8 cellular contexts compared by ENCODE assay signal in the genomic region with DNA sequence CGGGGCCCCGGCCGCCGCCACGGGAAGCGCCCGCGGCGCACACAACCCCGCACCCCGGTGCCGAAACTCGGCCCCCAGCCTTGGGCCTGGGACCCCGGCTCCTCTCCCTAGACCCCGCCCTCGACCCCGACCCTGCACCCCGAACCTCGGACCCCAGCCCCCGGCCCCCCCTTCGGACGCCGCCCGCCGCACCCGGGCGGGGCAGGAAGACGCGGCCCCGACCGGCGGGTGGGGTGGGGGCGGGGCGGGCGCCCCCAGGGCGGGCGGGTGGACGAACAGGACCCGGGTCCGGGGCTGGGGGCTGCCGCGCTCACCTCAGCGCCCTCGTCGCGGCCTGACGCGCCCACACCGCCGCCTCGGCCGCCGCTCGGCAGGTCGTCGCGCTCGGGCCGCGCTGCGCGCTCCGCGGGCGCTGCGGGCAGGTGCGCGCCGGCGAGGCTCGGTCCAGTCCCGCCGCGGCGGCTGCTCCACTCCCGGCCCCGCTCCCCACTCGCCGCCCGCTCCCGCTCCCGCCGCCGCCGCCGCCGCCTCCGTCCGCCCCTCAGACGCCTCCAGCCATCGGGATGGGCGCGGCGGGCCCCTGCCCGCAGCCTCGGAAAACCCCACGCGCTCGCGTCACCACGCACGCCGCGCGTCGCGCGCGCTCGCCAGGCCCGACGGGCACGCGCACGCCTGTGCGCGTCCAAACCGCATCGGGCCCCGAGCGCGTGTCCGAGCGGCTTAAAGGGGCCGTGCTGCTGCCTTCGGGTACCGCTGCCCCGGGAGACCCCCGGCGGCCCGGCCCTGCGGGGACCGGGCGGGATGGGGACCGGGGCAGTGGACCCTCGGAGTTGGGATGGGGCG. TPM values are rescaled to one million over a fixed set of nuclear protein-coding genes. Genes with fewer than 3 reads are reported as not detected.
DNase-seq lines count a peak whose midpoint lies in the region; ATAC-seq lines count a peak whose summit lies in the region.

A gene (minus strand): TSS at position 582 of the 843 bp plus-strand sequence. CDS start 65,634 bp downstream, outside the sequence.

- no peak within 1 kb of the TSS for H3K4me3 ChIP-seq in endocrine pancreas (ENCODE audit: control insufficient read depth, insufficient read depth, low read length)

- H3K4me3 Mint-ChIP-seq in activated CD8-positive, alpha-beta memory T cell treated with anti-CD3 and anti-CD28 coated beads, Interleukin-2, amount 10 ng/mL, durations not matched to agents 7 days and 5 days = peak within 1 kb of the TSS; percentile 92

- DNase-seq in CD1c-positive myeloid dendritic cell (ENCODE audit: extremely low spot score) (peak; percentile 95), NOMO-1 treated with DMSO at 0.1 percent for 48 hours (lab: John Stamatoyannopoulos, UW; ENCODE audit: unreplicated experiment) (peak; percentile 60), mesenteric fat pad (ENCODE audit: low spot score) (peak; percentile 96)
- peak; percentile 87 for DNase-seq in activated CD8-positive, alpha-beta memory T cell treated with anti-CD3 and anti-CD28 coated beads, Interleukin-2, amount 10 ng/mL, durations not matched to agents 7 days and 5 days
- DNase-seq in stimulated activated CD8-positive, alpha-beta memory T cell treated with anti-CD3 and anti-CD28 coated beads, Interleukin-12 subunit alpha, Interleukin-12 subunit beta, amount 100 ng/mL, for 4 hours (ENCODE audit: low read depth) = peak; percentile 86

- H3K27ac Mint-ChIP-seq in activated CD8-positive, alpha-beta memory T cell treated with anti-CD3 and anti-CD28 coated beads, Interleukin-2, amount 10 ng/mL, durations not matched to agents 7 days and 5 days = peak within 1 kb of the TSS; percentile 82

- ATAC-seq in GM19397 (IDR thresholded peaks at IDR 0.05; ENCODE audit: unreplicated experiment) = peak; percentile 80
- ATAC-seq in HG03571 (IDR thresholded peaks at IDR 0.05; ENCODE audit: unreplicated experiment) = peak; percentile 60
- peak; percentile 58 for ATAC-seq in activated CD8-positive, alpha-beta memory T cell treated with anti-CD3 and anti-CD28 coated beads, Interleukin-2, amount 10 ng/mL, durations not matched to agents 7 days and 5 days

- H3K9me3 Mint-ChIP-seq in activated CD8-positive, alpha-beta memory T cell treated with anti-CD3 and anti-CD28 coated beads, Interleukin-2, amount 10 ng/mL, durations not matched to agents 7 days and 5 days (ENCODE audit: low read depth) = no peaks in the 10 kb centered on the region

- H3K4me1 ChIP-seq in endocrine pancreas (ENCODE audit: control insufficient read depth, insufficient read depth, low read length) = no peaks in the 10 kb centered on the region

- no peaks in the 10 kb centered on the region for H3K27me3 ChIP-seq in endocrine pancreas (ENCODE audit: control insufficient read depth, insufficient read depth, low read length)

- no peaks in the 10 kb centered on the region for H3K9me3 ChIP-seq in endocrine pancreas (ENCODE audit: control insufficient read depth, low read length)

- H3K4me1 Mint-ChIP-seq in activated CD8-positive, alpha-beta memory T cell treated with anti-CD3 and anti-CD28 coated beads, Interleukin-2, amount 10 ng/mL, durations not matched to agents 7 days and 5 days = peaks cover 54% of the 10 kb centered on the region

- CTCF ChIA-PET in activated CD8-positive, alpha-beta memory T cell treated with anti-CD3 and anti-CD28 coated beads, Interleukin-2, amount 10 ng/mL, durations not matched to agents 7 days and 5 days (lab: Charles Lee) = interaction anchor here (10.3 kb wide), 1 partner anchor 16 kb away, joined by 96 read pairs; no protein-coding TSS in a partner anchor

- H3K9ac ChIP-seq in endocrine pancreas (ENCODE audit: control insufficient read depth, insufficient read depth, low read length) = peak within 1 kb of the TSS; percentile 79

- H3K36me3 Mint-ChIP-seq in activated CD8-positive, alpha-beta memory T cell treated with anti-CD3 and anti-CD28 coated beads, Interleukin-2, amount 10 ng/mL, durations not matched to agents 7 days and 5 days = peaks cover 16% of the 10 kb centered on the region

- no peaks in the 10 kb centered on the region for H3K27me3 Mint-ChIP-seq in activated CD8-positive, alpha-beta memory T cell treated with anti-CD3 and anti-CD28 coated beads, Interleukin-2, amount 10 ng/mL, durations not matched to agents 7 days and 5 days

- no peaks in the 10 kb centered on the region for H3K36me3 ChIP-seq in endocrine pancreas (ENCODE audit: control insufficient read depth, insufficient read depth, low read length)

RNA-seq across cellular contexts. Expression of the gene that starts here (rescaled TPM):
- total RNA-seq in activated CD8-positive, alpha-beta memory T cell treated with anti-CD3 and anti-CD28 coated beads, Interleukin-2, amount 10 ng/mL, durations not matched to agents 7 days and 5 days = 100 to 1,000 TPM; 426 to 473 TPM
- total RNA-seq in mesenteric fat pad = 318 TPM
